In the genomic region with DNA sequence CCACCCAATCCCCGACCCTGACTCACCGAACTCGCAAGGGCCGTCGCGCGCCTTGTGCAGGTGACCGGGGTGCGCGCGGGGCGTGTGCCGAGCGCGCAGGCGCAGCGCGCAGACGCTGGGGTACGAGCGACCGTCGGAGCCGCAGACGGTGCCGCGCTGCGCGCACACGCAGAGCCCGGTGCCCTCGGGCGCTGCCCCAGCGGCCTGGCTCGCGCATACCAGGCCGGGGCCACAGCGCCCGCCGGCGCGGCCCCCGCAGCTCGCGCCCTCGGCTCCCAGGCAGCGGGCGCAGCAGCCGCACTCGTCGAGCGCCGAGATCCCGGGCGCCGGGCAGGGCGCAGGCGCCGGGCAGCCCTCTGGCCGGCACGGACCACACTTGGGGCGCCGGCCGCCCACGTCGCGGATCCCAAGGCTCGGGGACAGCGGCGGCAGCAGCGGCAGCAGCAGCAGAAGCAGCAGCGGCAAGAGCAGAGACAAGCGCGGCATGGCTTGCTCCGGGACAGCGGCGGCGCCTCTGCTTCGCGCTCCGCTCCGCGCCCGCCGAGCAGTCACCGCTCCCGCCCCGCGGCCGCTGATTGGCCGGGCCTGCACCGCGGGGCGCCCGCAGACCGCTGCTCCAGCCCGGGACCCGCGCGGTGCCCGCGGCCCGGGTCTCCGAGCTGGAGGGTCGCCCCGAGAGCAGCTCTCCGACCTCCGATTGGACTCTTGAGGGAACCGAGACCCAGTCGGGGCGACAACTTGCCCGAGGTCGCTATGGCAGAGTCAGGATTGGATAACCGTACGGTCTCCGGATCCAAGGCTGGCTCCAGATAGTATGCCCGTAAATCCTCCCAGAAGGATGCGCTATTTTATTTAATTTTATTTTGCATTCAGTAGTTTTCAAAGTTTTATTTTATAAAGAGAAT, we compare ENCODE assay signal across 10 cellular contexts. TPM values are rescaled to one million over a fixed set of nuclear protein-coding genes. Genes with fewer than 3 reads are reported as not detected.
DNase-seq lines count a peak whose midpoint lies in the region; ATAC-seq, FAIRE-seq and TF ChIP-seq lines count a peak whose summit lies in the region.
"Had no signal": no experiment of that assay in that cellular context is flagged by ENCODE, and none has a peak within 500 bp of the region (broad histone marks: within the 10 kb centered on the region; RNA-seq: fewer than 3 reads in every experiment).

A gene with protein sequence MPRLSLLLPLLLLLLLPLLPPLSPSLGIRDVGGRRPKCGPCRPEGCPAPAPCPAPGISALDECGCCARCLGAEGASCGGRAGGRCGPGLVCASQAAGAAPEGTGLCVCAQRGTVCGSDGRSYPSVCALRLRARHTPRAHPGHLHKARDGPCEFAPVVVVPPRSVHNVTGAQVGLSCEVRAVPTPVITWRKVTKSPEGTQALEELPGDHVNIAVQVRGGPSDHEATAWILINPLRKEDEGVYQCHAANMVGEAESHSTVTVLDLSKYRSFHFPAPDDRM (minus strand): TSS at position 516 of the 905 bp plus-strand sequence. CDS start 30 bp downstream, at position 486.

- no peak for TF ChIP-seq RAD21 in HepG2 (CRISPR knock-in tag; IDR thresholded peaks at IDR 0.05)

- H3K27me3 ChIP-seq in HepG2 (ENCODE audit: control insufficient read depth in 1 of 2, insufficient read depth in 2 of 2, low read length in 2 of 2) (peaks cover 0 to 54% of the 10 kb centered on the region in 2 experiments; a peak in 4 of 5 replicates), testis (no peaks in the 10 kb centered on the region)

- no peak within 1 kb of the TSS for H2AFZ ChIP-seq in HepG2 (ENCODE audit: low read length)

- no peaks in the 10 kb centered on the region for H3K36me3 Mint-ChIP-seq in activated CD8-positive, alpha-beta memory T cell treated with anti-CD3 and anti-CD28 coated beads, Interleukin-2, amount 10 ng/mL, durations not matched to agents 7 days and 5 days

- peaks cover 32% of the 10 kb centered on the region for H3K4me1 ChIP-seq in HepG2 (ENCODE audit: insufficient read depth, low read length)
- H3K4me1 ChIP-seq in testis: no peaks in the 10 kb centered on the region

- FAIRE-seq in HepG2 (lab: Jason Lieb, UNC): no peak
- FAIRE-seq: G401.6 had no signal

- in situ Hi-C loops in HepG2 (cut with HindIII; ENCODE audit: extremely low pct_ligation_motif_present, low pct_unique_long_range_greater_than_20kb): no loop called here

- H3K27ac ChIP-seq in HepG2 (ENCODE audit: extremely low read length, insufficient read depth, low read length): no peak within 1 kb of the TSS
- H3K27ac ChIP-seq in testis: peak within 1 kb of the TSS in 1 of 2 donors; percentile 19

- 79% methylated on average over 32 of the region's 118 CpGs for WGBS in HepG2 (ENCODE audit: low lambda C conversion rate)
- WGBS in testis, 2 donors: 1 to 2% methylated on average over 15 to 69 of the region's 118 CpGs

- POLR2A ChIA-PET in HepG2 (lab: Yijun Ruan, JAX): no interaction called here

- TF ChIP-seq CTCF in HepG2 (CRISPR knock-in tag; IDR thresholded peaks at IDR 0.05) (peak; percentile 21; the same call in 1 of the 2 replicates), testis (IDR thresholded peaks at IDR 0.05) (no peak)

- no peak within 1 kb of the TSS for H3K9ac ChIP-seq in HepG2 (ENCODE audit: insufficient read depth, low read depth, low read length)

- H3K4me2 ChIP-seq in HepG2 (ENCODE audit: low read depth, low read length): peak within 1 kb of the TSS; percentile 85

- H3K79me2 ChIP-seq in HepG2 (ENCODE audit: insufficient read depth, low read length): no peaks in the 10 kb centered on the region

- H3K27ac Mint-ChIP-seq in activated CD8-positive, alpha-beta memory T cell treated with anti-CD3 and anti-CD28 coated beads, Interleukin-2, amount 10 ng/mL, durations not matched to agents 7 days and 5 days: no peak within 1 kb of the TSS
- H3K27ac Mint-ChIP-seq: activated B cell treated with CpG ODN at 0.5 μM for 24 hours had no signal

- H3K4me3 ChIP-seq in HepG2 (replicated peaks in 1 of 3; ENCODE audit: insufficient read depth in 1 of 3, low read depth in 2 of 3, low read length in 3 of 3) (peak within 1 kb of the TSS in 2 of 3 experiments; percentile 33 to 66; a peak in 4 of 6 replicates), testis (peak within 1 kb of the TSS; percentile 52 to 56)

- CTCF ChIA-PET in activated CD8-positive, alpha-beta memory T cell treated with anti-CD3 and anti-CD28 coated beads, Interleukin-2, amount 10 ng/mL, durations not matched to agents 7 days and 5 days (lab: Charles Lee): no interaction called here
- CTCF ChIA-PET in HepG2 (lab: Yijun Ruan, JAX; ENCODE audit: low intra/inter-chr PET ratio, low total read pairs): no interaction called here

- no peaks in the 10 kb centered on the region for H3K9me3 ChIP-seq in HepG2 (ENCODE audit: low read length)
- no peaks in the 10 kb centered on the region for H3K9me3 ChIP-seq in testis

- peak; percentile 23 for ATAC-seq in activated CD8-positive, alpha-beta memory T cell treated with anti-CD3 and anti-CD28 coated beads, Interleukin-2, amount 10 ng/mL, durations not matched to agents 7 days and 5 days
- ATAC-seq in HepG2 (peak; percentile 91), GM18520 (IDR thresholded peaks at IDR 0.05; ENCODE audit: unreplicated experiment) (no peak), HG03565 (IDR thresholded peaks at IDR 0.05; ENCODE audit: unreplicated experiment) (no peak)

- peaks cover 3% of the 10 kb centered on the region for H3K4me1 Mint-ChIP-seq in activated CD8-positive, alpha-beta memory T cell treated with anti-CD3 and anti-CD28 coated beads, Interleukin-2, amount 10 ng/mL, durations not matched to agents 7 days and 5 days

- H3K4me3 Mint-ChIP-seq in activated CD8-positive, alpha-beta memory T cell treated with anti-CD3 and anti-CD28 coated beads, Interleukin-2, amount 10 ng/mL, durations not matched to agents 7 days and 5 days: no peak within 1 kb of the TSS
- H3K4me3 Mint-ChIP-seq: activated B cell treated with CpG ODN at 0.5 μM for 24 hours had no signal

- no peak for TF ChIP-seq EP300 in HepG2 (IDR thresholded peaks at IDR 0.05; ENCODE audit: low read depth in 2 of 2, low read length in 2 of 2)
- TF ChIP-seq EP300 in HepG2 (CRISPR knock-in tag; IDR thresholded peaks at IDR 0.05; ENCODE audit: borderline replicate concordance): no peak

- no peaks in the 10 kb centered on the region for H3K36me3 ChIP-seq in HepG2 (replicated peaks in 1 of 2; ENCODE audit: control insufficient read depth in 1 of 2, insufficient read depth in 2 of 2, low read length in 2 of 2)
- H3K36me3 ChIP-seq in testis (ENCODE audit: low read depth, missing control alignments): no peaks in the 10 kb centered on the region

- no peak for DNase-seq in activated CD8-positive, alpha-beta memory T cell treated with anti-CD3 and anti-CD28 coated beads, Interleukin-2, amount 10 ng/mL, durations not matched to agents 7 days and 5 days
- DNase-seq in activated CD8-positive, alpha-beta memory T cell treated with anti-CD3 and anti-CD28 coated beads for 24 hours: no peak
- DNase-seq in NCI-H2081 (lab: John Stamatoyannopoulos, UW) (peak; percentile 73 to 85), cerebellar cortex (ENCODE audit: low spot score) (peak; percentile 28), HepG2 (ENCODE audit: low spot score) (no peak), testis (peak; percentile 74)
- DNase-seq: activated B cell treated with CpG ODN at 0.5 μM for 24 hours had no signal

- TF ChIP-seq POLR2A in HepG2 (IDR thresholded peaks at IDR 0.05; ENCODE audit: insufficient read depth in 1 of 2, low read depth in 2 of 2, low read length in 2 of 2) (no peak), testis (IDR thresholded peaks at IDR 0.05) (no peak)

- no TSS peak for BruUV-seq in HepG2 (replicated peaks; lab: Mats Ljungman, UMichigan)

- no peaks in the 10 kb centered on the region for H4K20me1 ChIP-seq in HepG2 (ENCODE audit: insufficient read depth, low read length)

- intact Hi-C loops in HepG2 (cut with micrococcal nuclease; ENCODE audit: unreplicated experiment): no loop called here
- intact Hi-C loops in testis (cut with DNase I; ENCODE audit: low total_unique reads): no loop called here

- H3K27me3 Mint-ChIP-seq in activated CD8-positive, alpha-beta memory T cell treated with anti-CD3 and anti-CD28 coated beads, Interleukin-2, amount 10 ng/mL, durations not matched to agents 7 days and 5 days: peaks cover 62% of the 10 kb centered on the region

- no peaks in the 10 kb centered on the region for H3K9me3 Mint-ChIP-seq in activated CD8-positive, alpha-beta memory T cell treated with anti-CD3 and anti-CD28 coated beads, Interleukin-2, amount 10 ng/mL, durations not matched to agents 7 days and 5 days (ENCODE audit: low read depth)
- H3K9me3 Mint-ChIP-seq: activated B cell treated with CpG ODN at 0.5 μM for 24 hours had no signal

TF ChIP-seq in HepG2, 621 proteins besides CTCF, POLR2A, EP300 and RAD21 (continues in another document):
- TF ChIP-seq NFYB (CRISPR knock-in tag; IDR thresholded peaks at IDR 0.05) (peak; percentile 67), ZNF777 (CRISPR knock-in tag; IDR thresholded peaks at IDR 0.05) (0 out of 2 replicates have a peak, but pooled peaks have one; percentile 48)

RNA-seq across cellular contexts. Expression of the gene that starts here (rescaled TPM):
- not detected for total RNA-seq in activated CD8-positive, alpha-beta memory T cell treated with anti-CD3 and anti-CD28 coated beads, Interleukin-2, amount 10 ng/mL, durations not matched to agents 7 days and 5 days
- total RNA-seq in HepG2 (2016; rRNA removed; fragmentation: Illumina TruSeq; extraction: Trizol) (0.24 and 0.44 TPM in 2 replicates), testis (10 to 100 TPM; 18.0 to 18.4 TPM)
- total RNA-seq in HepG2 (2016; cell fraction: cytosol; rRNA removed; fragmentation: Illumina TruSeq; extraction: Trizol; ENCODE audit: low read depth): not detected in 2 replicates
- total RNA-seq in HepG2 (2016; cell fraction: insoluble cytoplasmic fraction; rRNA removed; fragmentation: Illumina TruSeq; extraction: Trizol): 0.24 TPM in 1 of 2 replicates, not detected in the other
- not detected in 2 replicates for total RNA-seq in HepG2 (2016; cell fraction: membrane; rRNA removed; fragmentation: Illumina TruSeq; extraction: Trizol)
- not detected in 2 replicates for total RNA-seq in HepG2 (2016; cell fraction: nucleus; rRNA removed; fragmentation: Illumina TruSeq; extraction: Trizol)
- polyA plus RNA-seq in HepG2 (2011; rRNA removed) (0.07 TPM in 1 of 2 replicates, not detected in the other), testis (ENCODE audit: insufficient read depth, low read depth, low replicate concordance) (5.8 TPM)
- 0.12 TPM in 1 of 2 replicates, not detected in the other for polyA plus RNA-seq in HepG2 (2011; cell fraction: cytosol; rRNA removed)
- polyA plus RNA-seq in HepG2 (2011; cell fraction: nucleus; rRNA removed): not detected in 2 replicates
- polyA plus RNA-seq in HepG2 (2012): not detected in 2 replicates
- not detected in 2 replicates for polyA plus RNA-seq in HepG2 (2016; cell fraction: cytosol; fragmentation: Illumina TruSeq; extraction: Trizol; ENCODE audit: low read depth)
- not detected in 2 replicates for polyA plus RNA-seq in HepG2 (2016; cell fraction: insoluble cytoplasmic fraction; fragmentation: Illumina TruSeq; extraction: Trizol; ENCODE audit: low read depth)
- not detected in 2 replicates for polyA plus RNA-seq in HepG2 (2016; cell fraction: membrane; fragmentation: Illumina TruSeq; extraction: Trizol; ENCODE audit: low read depth)
- not detected in 2 replicates for polyA plus RNA-seq in HepG2 (2016; cell fraction: nucleus; fragmentation: Illumina TruSeq; extraction: Trizol; ENCODE audit: insufficient read depth, low read depth)
- not detected in 2 replicates for polyA minus RNA-seq in HepG2 (2011; rRNA and poly(A)+ RNA removed; ENCODE audit: low replicate concordance)
- polyA minus RNA-seq in HepG2 (2011; cell fraction: cytosol; rRNA and poly(A)+ RNA removed): not detected in 2 replicates
- not detected in 2 replicates for polyA minus RNA-seq in HepG2 (2011; cell fraction: nucleus; rRNA and poly(A)+ RNA removed)
- total RNA-seq: activated B cell treated with CpG ODN at 0.5 μM for 24 hours had no signal

Comparison
In these comparisons a context has a peak if more than half of its experiments do, and no peak if none do; other contexts are left out.
1. RNA of the gene that starts here (total RNA-seq): 18.0 to 18.4 TPM in testis; 0.24 to 0.44 TPM in HepG2 and not detected in activated CD8-positive, alpha-beta memory T cell treated with anti-CD3 and anti-CD28 coated beads, Interleukin-2, amount 10 ng/mL, durations not matched to agents 7 days and 5 days; every median in the first group is over 10 times any median in the second.
2. Peak in ATAC-seq in activated CD8-positive, alpha-beta memory T cell treated with anti-CD3 and anti-CD28 coated beads, Interleukin-2, amount 10 ng/mL, durations not matched to agents 7 days and 5 days; RNA of the gene not detected or under 1 TPM.
3. Peak in ATAC-seq, H3K4me3 ChIP-seq and H3K4me2 ChIP-seq in HepG2; RNA of the gene not detected or under 1 TPM.
4. DNase-seq: peak in NCI-H2081 (2 of 2), cerebellar cortex (single experiment) and testis (single experiment); none in activated CD8-positive, alpha-beta memory T cell treated with anti-CD3 and anti-CD28 coated beads, Interleukin-2, amount 10 ng/mL, durations not matched to agents 7 days and 5 days (single experiment), activated CD8-positive, alpha-beta memory T cell treated with anti-CD3 and anti-CD28 coated beads for 24 hours (single experiment) and HepG2 (single experiment).